23 cellular contexts compared by ENCODE assay signal in genomic region chr10:58240531-58240930, GRCh38. TPM values are rescaled to one million over a fixed set of nuclear protein-coding genes. Genes with fewer than 3 reads are reported as not detected.
A peak's percentile ranks its signal among the peaks of the same experiment; 100 is the strongest.
DNase-seq lines count a peak whose midpoint lies in the region; ATAC-seq and TF ChIP-seq lines count a peak whose summit lies in the region.
"Had no signal": no experiment of that assay in that cellular context is flagged by ENCODE, and none has a peak within 500 bp of the region (broad histone marks: within the 10 kb centered on the region; RNA-seq: fewer than 3 reads in every experiment).

No MANE protein-coding gene starts in this region.

- peaks cover 3% of the 10 kb centered on the region for H3K79me1 ChIP-seq in mesendoderm (ENCODE audit: low read length)

- H2AK5ac ChIP-seq in mesendoderm (ENCODE audit: low read length): no peak overlapping the region

- H3K27me3 ChIP-seq in brain microvascular endothelial cell (replicated peaks) (no peaks in the 10 kb centered on the region), mesendoderm (ENCODE audit: insufficient read depth, low read length, poor library complexity) (no peaks in the 10 kb centered on the region)
- H3K27me3 ChIP-seq: upper lobe of right lung had no signal

- WGBS in mesendoderm (ENCODE audit: extremely low coverage, insufficient coverage, low lambda C conversion rate): no CpG with 5 or more reads among the region's 4 CpGs

- no peak overlapping the region for H3K56ac ChIP-seq in mesendoderm (ENCODE audit: low read length)

- peaks cover 35% of the 10 kb centered on the region for H3K36me3 Mint-ChIP-seq in neural crest cell (ENCODE audit: low read depth)

- H2BK15ac ChIP-seq in mesendoderm (replicated peaks; ENCODE audit: low read depth): no peak overlapping the region

- H3K23ac ChIP-seq in mesendoderm (ENCODE audit: low read length): no peak overlapping the region

- H2BK5ac ChIP-seq in mesendoderm (ENCODE audit: low read length): no peak overlapping the region

- H3K27ac ChIP-seq in brain microvascular endothelial cell (peak overlapping the region; percentile 82), mesendoderm (ENCODE audit: low read depth, low read length) (no peak overlapping the region)
- H3K27ac ChIP-seq: KMS-11, upper lobe of right lung had no signal

- TF ChIP-seq CTCF in brain microvascular endothelial cell (IDR thresholded peaks at IDR 0.05; ENCODE audit: low read depth, low read length, missing control alignments) (no peak), neural crest cell (conservative IDR thresholded peaks at IDR 0.05) (no peak)

- H3K36me3 ChIP-seq in brain microvascular endothelial cell (replicated peaks): no peaks in the 10 kb centered on the region
- peaks cover 2% of the 10 kb centered on the region for H3K36me3 ChIP-seq in mesendoderm (ENCODE audit: control insufficient read depth, insufficient read depth, low read length)

- no peak for ATAC-seq in HG03135 (IDR thresholded peaks at IDR 0.05; ENCODE audit: unreplicated experiment)
- ATAC-seq: upper lobe of right lung had no signal

- H3K27me3 Mint-ChIP-seq in neural crest cell (ENCODE audit: low read depth): no peaks in the 10 kb centered on the region
- H3K27me3 Mint-ChIP-seq: B cell; central memory CD8-positive, alpha-beta T cell; naive B cell had no signal

- H3K4me3 ChIP-seq in brain microvascular endothelial cell (ENCODE audit: low read depth, low read length) (no peak overlapping the region), mesendoderm (ENCODE audit: low read length) (no peak overlapping the region)
- H3K4me3 ChIP-seq: smooth muscle cell, upper lobe of right lung had no signal

- peaks cover 7% of the 10 kb centered on the region for H3K9me3 Mint-ChIP-seq in neural crest cell
- H3K9me3 Mint-ChIP-seq: central memory CD8-positive, alpha-beta T cell had no signal

- H3K4me2 ChIP-seq in mesendoderm (ENCODE audit: low read length): no peak overlapping the region
- H3K4me2 ChIP-seq: KMS-11, smooth muscle cell had no signal

- no peak overlapping the region for H3K4ac ChIP-seq in mesendoderm (ENCODE audit: low read depth, low read length)

- H4K8ac ChIP-seq in mesendoderm (ENCODE audit: low read depth, low read length): no peak overlapping the region

- H3K9ac ChIP-seq in mesendoderm (ENCODE audit: low read length): no peak overlapping the region
- H3K9ac ChIP-seq: KMS-11 had no signal

- H3K18ac ChIP-seq in mesendoderm (ENCODE audit: low read length): no peak overlapping the region

- H4K5ac ChIP-seq in mesendoderm (ENCODE audit: low read length): no peak overlapping the region

- H2BK120ac ChIP-seq in mesendoderm (ENCODE audit: low read depth, low read length): no peak overlapping the region

- in situ Hi-C loops in brain microvascular endothelial cell (cut with HindIII; ENCODE audit: low pct_ligation_motif_present, low sequenced_read_pairs): no loop called here

- H3K27ac Mint-ChIP-seq in neural crest cell (ENCODE audit: unreplicated experiment): peak overlapping the region; percentile 74
- H3K27ac Mint-ChIP-seq: B cell had no signal

- H3K4me1 ChIP-seq in mesendoderm (ENCODE audit: control insufficient read depth, low read depth, low read length): peaks cover 5% of the 10 kb centered on the region

- H3K4me3 Mint-ChIP-seq in neural crest cell: no peak overlapping the region
- H3K4me3 Mint-ChIP-seq: B cell; central memory CD8-positive, alpha-beta T cell had no signal

- H3K79me2 ChIP-seq in mesendoderm (ENCODE audit: control insufficient read depth, insufficient read depth, low read length): peaks cover 3% of the 10 kb centered on the region

- peak; percentile 61 for DNase-seq in Daoy (ENCODE audit: low read depth)
- peak; percentile 36 for DNase-seq in HT1080 (ENCODE audit: low read depth)
- DNase-seq in brain microvascular endothelial cell: no peak
- DNase-seq in neural crest cell (ENCODE audit: low read depth, low spot score): no peak
- DNase-seq in ecto neural progenitor cell (ENCODE audit: low spot score): no peak
- no peak for DNase-seq in mesendoderm
- DNase-seq in NCI-H82 treated with DMSO at 0.1 percent for 48 hours (lab: John Stamatoyannopoulos, UW; ENCODE audit: unreplicated experiment): no peak
- DNase-seq: activated CD4-positive, alpha-beta T cell treated with anti-CD3 and anti-CD28 coated beads for 4 hours; activated effector memory CD4-positive, alpha-beta T cell treated with Interleukin-2 at 50 U/mL for 16 hours; DMS 273 treated with DMSO at 0.1 percent for 48 hours; effector memory CD4-positive, alpha-beta T cell; kidney; naive B cell; NCI-H1092 treated with DMSO at 0.1 percent for 48 hours; NCI-H2081 treated with DMSO at 0.1 percent for 48 hours; NK-92 treated with Interleukin-12 subunit alpha and Interleukin-12 subunit beta, amount 100 ng/mL, for 24 hours; stimulated activated CD4-positive, alpha-beta T cell treated with anti-CD3 and anti-CD28 coated beads, Interleukin-4, amount 100 ng/mL, for 24 hours; upper lobe of right lung had no signal

- peaks cover 12% of the 10 kb centered on the region for H3K4me1 Mint-ChIP-seq in neural crest cell

RNA-seq across cellular contexts. Expression of gene IPMK, which starts 27.2 kb away (rescaled TPM):
- total RNA-seq in Daoy (2014; rRNA removed; shearing (Covaris generic)): 3.0 and 3.9 TPM in 2 replicates
- total RNA-seq in HT1080 (2014; rRNA removed; shearing (Covaris generic)): 3.1 and 3.7 TPM in 2 replicates
- 5.8 and 6.8 TPM in 2 replicates for polyA plus RNA-seq in HT1080 (2015; cell fraction: cytosol; rRNA removed)
- polyA plus RNA-seq in HT1080 (2015; cell fraction: nucleus; rRNA removed): 4.3 and 4.5 TPM in 2 replicates
- 6.7 and 7.1 TPM in 2 replicates for total RNA-seq in neural crest cell
- 8.0 TPM for polyA plus RNA-seq in mesendoderm (2013, experiment 1 of 2)
- 8.3 TPM for polyA plus RNA-seq in mesendoderm (2013, experiment 2 of 2)

RNA-seq across cellular contexts. Expression of gene CISD1, which starts 28.4 kb away (rescaled TPM):
- 32.7 and 42.6 TPM in 2 replicates for total RNA-seq in Daoy (2014; rRNA removed; shearing (Covaris generic))
- total RNA-seq in HT1080 (2014; rRNA removed; shearing (Covaris generic)): 35.0 and 63.0 TPM in 2 replicates
- polyA plus RNA-seq in HT1080 (2015; cell fraction: cytosol; rRNA removed): 45.9 and 60.0 TPM in 2 replicates
- 27.3 and 30.4 TPM in 2 replicates for polyA plus RNA-seq in HT1080 (2015; cell fraction: nucleus; rRNA removed)
- 33.1 and 33.5 TPM in 2 replicates for total RNA-seq in neural crest cell
- polyA plus RNA-seq in mesendoderm (2013, experiment 1 of 2): 88.3 TPM
- polyA plus RNA-seq in mesendoderm (2013, experiment 2 of 2): 85.8 TPM

Comparison
In these comparisons a context has a peak if more than half of its experiments do, and no peak if none do; other contexts are left out.
1. DNase-seq: peak in Daoy (single experiment) and HT1080 (single experiment); none in brain microvascular endothelial cell (single experiment), neural crest cell (single experiment), ecto neural progenitor cell (single experiment), mesendoderm (single experiment) and NCI-H82 treated with DMSO at 0.1 percent for 48 hours (single experiment).